Comparison of ENCODE assay signal across 1 cellular context in the genomic region with DNA sequence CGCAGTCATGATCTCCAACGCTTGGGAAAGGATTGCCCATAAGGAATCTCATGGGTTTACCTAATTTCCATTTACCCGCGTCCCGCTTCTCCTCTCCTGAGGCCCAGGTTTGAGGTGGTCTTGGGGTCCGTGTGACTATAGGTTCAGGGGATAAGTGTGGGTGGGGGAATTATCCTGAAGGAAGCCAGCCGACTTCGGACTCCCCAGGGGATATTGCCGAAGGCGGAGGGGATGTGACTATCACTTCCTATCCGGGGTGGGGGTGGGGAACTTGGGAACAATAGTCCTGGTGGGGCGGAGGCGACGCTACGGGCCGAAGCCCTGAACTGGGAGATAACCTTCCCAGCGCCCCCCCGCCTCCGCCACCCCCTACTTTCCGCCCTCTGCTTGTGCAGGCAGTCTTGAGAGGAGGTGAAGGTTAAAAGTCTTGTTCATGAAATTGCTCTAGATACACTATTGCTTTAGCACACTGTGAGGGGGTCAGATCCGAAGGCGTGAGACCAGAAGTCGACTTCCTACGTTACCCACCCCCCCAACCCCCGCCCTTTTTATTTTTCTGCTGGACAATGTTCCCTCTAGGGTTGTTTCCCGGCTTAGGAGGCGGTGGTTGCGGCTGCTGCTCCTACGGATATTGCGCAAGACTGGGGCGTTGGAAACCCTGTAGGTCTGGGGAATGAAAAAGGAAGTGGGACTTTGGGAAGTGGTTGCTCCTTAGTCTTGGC.
A peak's percentile ranks its signal among the peaks of the same experiment; 100 is the strongest.
TF ChIP-seq lines count a peak whose summit lies in the region.

No MANE protein-coding gene starts in this region.

TF ChIP-seq in K562, 482 proteins besides CTCF, POLR2A, EP300 and RAD21 (continued from another document and continues in another):
- TF ChIP-seq, protein P1, sequence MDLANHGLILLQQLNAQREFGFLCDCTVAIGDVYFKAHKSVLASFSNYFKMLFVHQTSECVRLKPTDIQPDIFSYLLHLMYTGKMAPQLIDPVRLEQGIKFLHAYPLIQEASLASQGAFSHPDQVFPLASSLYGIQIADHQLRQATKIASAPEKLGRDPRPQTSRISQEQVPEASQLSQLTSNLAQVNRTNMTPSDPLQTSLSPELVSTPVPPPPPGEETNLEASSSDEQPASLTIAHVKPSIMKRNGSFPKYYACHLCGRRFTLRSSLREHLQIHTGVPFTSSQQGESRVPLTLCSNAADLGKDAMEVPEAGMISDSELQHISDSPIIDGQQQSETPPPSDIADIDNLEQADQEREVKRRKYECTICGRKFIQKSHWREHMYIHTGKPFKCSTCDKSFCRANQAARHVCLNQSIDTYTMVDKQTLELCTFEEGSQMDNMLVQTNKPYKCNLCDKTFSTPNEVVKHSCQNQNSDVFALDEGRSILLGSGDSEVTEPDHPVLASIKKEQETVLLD (IDR thresholded peaks at IDR 0.05) = peak; percentile 39; the same call in 1 of the 2 replicates
- TF ChIP-seq EZH2 (IDR thresholded peaks at IDR 0.05; ENCODE audit: borderline replicate concordance, low read depth, low read length) = no peak
- TF ChIP-seq HDAC3 (IDR thresholded peaks at IDR 0.05; ENCODE audit: borderline replicate concordance, partially characterized antibody) = peak; percentile 91
- TF ChIP-seq, protein P2, sequence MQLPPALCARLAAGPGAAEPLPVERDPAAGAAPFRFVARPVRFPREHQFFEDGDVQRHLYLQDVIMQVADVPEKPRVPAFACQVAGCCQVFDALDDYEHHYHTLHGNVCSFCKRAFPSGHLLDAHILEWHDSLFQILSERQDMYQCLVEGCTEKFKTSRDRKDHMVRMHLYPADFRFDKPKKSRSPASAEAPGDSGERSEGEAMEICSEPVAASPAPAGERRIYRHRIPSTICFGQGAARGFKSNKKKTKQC (CRISPR knock-in tag; IDR thresholded peaks at IDR 0.05) = no peak
- no peak for TF ChIP-seq ZNF217 (CRISPR knock-in tag; IDR thresholded peaks at IDR 0.05)
- TF ChIP-seq, protein P3, sequence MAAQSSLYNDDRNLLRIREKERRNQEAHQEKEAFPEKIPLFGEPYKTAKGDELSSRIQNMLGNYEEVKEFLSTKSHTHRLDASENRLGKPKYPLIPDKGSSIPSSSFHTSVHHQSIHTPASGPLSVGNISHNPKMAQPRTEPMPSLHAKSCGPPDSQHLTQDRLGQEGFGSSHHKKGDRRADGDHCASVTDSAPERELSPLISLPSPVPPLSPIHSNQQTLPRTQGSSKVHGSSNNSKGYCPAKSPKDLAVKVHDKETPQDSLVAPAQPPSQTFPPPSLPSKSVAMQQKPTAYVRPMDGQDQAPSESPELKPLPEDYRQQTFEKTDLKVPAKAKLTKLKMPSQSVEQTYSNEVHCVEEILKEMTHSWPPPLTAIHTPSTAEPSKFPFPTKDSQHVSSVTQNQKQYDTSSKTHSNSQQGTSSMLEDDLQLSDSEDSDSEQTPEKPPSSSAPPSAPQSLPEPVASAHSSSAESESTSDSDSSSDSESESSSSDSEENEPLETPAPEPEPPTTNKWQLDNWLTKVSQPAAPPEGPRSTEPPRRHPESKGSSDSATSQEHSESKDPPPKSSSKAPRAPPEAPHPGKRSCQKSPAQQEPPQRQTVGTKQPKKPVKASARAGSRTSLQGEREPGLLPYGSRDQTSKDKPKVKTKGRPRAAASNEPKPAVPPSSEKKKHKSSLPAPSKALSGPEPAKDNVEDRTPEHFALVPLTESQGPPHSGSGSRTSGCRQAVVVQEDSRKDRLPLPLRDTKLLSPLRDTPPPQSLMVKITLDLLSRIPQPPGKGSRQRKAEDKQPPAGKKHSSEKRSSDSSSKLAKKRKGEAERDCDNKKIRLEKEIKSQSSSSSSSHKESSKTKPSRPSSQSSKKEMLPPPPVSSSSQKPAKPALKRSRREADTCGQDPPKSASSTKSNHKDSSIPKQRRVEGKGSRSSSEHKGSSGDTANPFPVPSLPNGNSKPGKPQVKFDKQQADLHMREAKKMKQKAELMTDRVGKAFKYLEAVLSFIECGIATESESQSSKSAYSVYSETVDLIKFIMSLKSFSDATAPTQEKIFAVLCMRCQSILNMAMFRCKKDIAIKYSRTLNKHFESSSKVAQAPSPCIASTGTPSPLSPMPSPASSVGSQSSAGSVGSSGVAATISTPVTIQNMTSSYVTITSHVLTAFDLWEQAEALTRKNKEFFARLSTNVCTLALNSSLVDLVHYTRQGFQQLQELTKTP (IDR thresholded peaks at IDR 0.05; ENCODE audit: low read depth in 1 of 2, partially characterized antibody in 2 of 2) = peak in 1 of 2 experiments; percentile 42
- no peak for TF ChIP-seq MECOM (CRISPR knock-in tag; IDR thresholded peaks at IDR 0.05)
- no peak for TF ChIP-seq PURB (CRISPR knock-in tag; IDR thresholded peaks at IDR 0.05; ENCODE audit: low read depth)
- TF ChIP-seq HNRNPLL (IDR thresholded peaks at IDR 0.05; ENCODE audit: low read depth, low read length, poor library complexity, severe bottlenecking) = peak; percentile 100
- TF ChIP-seq CEBPB (tag; IDR thresholded peaks at IDR 0.05) = peak; percentile 100
- no peak for TF ChIP-seq GABPB2 (CRISPR knock-in tag; conservative IDR thresholded peaks at IDR 0.05)
- TF ChIP-seq, protein P4, sequence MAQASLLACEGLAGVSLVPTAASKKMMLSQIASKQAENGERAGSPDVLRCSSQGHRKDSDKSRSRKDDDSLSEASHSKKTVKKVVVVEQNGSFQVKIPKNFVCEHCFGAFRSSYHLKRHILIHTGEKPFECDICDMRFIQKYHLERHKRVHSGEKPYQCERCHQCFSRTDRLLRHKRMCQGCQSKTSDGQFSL (CRISPR knock-in tag; IDR thresholded peaks at IDR 0.05) = peak; percentile 83
- TF ChIP-seq, protein P4 (tag; IDR thresholded peaks at IDR 0.05) = no peak; a peak in 1 of 4 replicates
- no peak for TF ChIP-seq HMG20B (CRISPR knock-in tag; IDR thresholded peaks at IDR 0.05)
- TF ChIP-seq ATF7 (IDR thresholded peaks at IDR 0.05) = peak; percentile 34
- TF ChIP-seq, protein P5, sequence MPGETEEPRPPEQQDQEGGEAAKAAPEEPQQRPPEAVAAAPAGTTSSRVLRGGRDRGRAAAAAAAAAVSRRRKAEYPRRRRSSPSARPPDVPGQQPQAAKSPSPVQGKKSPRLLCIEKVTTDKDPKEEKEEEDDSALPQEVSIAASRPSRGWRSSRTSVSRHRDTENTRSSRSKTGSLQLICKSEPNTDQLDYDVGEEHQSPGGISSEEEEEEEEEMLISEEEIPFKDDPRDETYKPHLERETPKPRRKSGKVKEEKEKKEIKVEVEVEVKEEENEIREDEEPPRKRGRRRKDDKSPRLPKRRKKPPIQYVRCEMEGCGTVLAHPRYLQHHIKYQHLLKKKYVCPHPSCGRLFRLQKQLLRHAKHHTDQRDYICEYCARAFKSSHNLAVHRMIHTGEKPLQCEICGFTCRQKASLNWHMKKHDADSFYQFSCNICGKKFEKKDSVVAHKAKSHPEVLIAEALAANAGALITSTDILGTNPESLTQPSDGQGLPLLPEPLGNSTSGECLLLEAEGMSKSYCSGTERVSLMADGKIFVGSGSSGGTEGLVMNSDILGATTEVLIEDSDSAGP (CRISPR knock-in tag; IDR thresholded peaks at IDR 0.05) = no peak
- TF ChIP-seq ZNF124 (CRISPR knock-in tag; IDR thresholded peaks at IDR 0.05) = no peak
- TF ChIP-seq, protein P6, sequence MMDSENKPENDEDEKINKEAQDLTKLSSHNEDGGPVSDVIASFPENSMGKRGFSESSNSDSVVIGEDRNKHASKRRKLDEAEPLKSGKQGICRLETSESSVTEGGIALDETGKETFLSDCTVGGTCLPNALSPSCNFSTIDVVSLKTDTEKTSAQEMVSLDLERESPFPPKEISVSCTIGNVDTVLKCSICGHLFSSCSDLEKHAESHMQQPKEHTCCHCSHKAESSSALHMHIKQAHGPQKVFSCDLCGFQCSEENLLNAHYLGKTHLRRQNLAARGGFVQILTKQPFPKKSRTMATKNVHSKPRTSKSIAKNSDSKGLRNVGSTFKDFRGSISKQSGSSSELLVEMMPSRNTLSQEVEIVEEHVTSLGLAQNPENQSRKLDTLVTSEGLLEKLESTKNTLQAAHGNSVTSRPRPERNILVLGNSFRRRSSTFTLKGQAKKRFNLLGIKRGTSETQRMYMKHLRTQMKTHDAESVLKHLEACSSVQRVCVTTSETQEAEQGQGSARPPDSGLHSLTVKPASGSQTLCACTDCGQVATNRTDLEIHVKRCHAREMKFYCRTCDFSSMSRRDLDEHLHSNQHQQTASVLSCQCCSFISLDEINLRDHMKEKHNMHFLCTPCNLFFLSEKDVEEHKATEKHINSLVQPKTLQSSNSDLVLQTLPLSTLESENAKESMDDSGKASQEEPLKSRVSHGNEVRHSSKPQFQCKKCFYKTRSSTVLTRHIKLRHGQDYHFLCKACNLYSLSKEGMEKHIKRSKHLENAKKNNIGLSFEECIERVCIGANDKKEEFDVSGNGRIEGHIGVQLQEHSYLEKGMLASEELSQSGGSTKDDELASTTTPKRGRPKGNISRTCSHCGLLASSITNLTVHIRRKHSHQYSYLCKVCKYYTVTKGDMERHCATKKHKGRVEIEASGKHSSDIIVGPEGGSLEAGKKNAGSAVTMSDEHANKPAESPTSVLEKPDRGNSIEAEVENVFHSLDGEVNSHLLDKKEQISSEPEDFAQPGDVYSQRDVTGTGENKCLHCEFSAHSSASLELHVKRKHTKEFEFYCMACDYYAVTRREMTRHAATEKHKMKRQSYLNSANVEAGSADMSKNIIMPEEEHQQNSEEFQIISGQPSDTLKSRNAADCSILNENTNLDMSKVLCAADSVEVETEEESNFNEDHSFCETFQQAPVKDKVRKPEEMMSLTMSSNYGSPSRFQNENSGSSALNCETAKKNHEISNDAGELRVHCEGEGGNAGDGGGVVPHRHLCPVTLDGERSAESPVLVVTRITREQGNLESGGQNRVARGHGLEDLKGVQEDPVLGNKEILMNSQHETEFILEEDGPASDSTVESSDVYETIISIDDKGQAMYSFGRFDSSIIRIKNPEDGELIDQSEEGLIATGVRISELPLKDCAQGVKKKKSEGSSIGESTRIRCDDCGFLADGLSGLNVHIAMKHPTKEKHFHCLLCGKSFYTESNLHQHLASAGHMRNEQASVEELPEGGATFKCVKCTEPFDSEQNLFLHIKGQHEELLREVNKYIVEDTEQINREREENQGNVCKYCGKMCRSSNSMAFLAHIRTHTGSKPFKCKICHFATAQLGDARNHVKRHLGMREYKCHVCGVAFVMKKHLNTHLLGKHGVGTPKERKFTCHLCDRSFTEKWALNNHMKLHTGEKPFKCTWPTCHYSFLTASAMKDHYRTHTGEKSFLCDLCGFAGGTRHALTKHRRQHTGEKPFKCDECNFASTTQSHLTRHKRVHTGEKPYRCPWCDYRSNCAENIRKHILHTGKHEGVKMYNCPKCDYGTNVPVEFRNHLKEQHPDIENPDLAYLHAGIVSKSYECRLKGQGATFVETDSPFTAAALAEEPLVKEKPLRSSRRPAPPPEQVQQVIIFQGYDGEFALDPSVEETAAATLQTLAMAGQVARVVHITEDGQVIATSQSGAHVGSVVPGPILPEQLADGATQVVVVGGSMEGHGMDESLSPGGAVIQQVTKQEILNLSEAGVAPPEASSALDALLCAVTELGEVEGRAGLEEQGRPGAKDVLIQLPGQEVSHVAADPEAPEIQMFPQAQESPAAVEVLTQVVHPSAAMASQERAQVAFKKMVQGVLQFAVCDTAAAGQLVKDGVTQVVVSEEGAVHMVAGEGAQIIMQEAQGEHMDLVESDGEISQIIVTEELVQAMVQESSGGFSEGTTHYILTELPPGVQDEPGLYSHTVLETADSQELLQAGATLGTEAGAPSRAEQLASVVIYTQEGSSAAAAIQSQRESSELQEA (IDR thresholded peaks at IDR 0.05; ENCODE audit: low read depth) = no peak
- peak; percentile 76 for TF ChIP-seq ETV1 (tag; conservative IDR thresholded peaks at IDR 0.05; ENCODE audit: low read depth)
- 0 out of 2 replicates have a peak, but pooled peaks have one; percentile 64 for TF ChIP-seq NFATC3 (IDR thresholded peaks at IDR 0.05)
- TF ChIP-seq ZNF263 (CRISPR knock-in tag; IDR thresholded peaks at IDR 0.05; ENCODE audit: borderline replicate concordance) = no peak
- TF ChIP-seq SAFB2 (IDR thresholded peaks at IDR 0.05; ENCODE audit: borderline replicate concordance, low read depth, low read length, severe bottlenecking) = no peak
- TF ChIP-seq SRSF7 (optimal IDR thresholded peaks at IDR 0.05; ENCODE audit: low read depth, low read length) = no peak
- TF ChIP-seq MCM5 (IDR thresholded peaks at IDR 0.05; ENCODE audit: low read depth) = no peak
- TF ChIP-seq RB1 (IDR thresholded peaks at IDR 0.05; ENCODE audit: low read depth) = peak; percentile 19; the same call in 1 of the 2 replicates
- TF ChIP-seq, protein P7, sequence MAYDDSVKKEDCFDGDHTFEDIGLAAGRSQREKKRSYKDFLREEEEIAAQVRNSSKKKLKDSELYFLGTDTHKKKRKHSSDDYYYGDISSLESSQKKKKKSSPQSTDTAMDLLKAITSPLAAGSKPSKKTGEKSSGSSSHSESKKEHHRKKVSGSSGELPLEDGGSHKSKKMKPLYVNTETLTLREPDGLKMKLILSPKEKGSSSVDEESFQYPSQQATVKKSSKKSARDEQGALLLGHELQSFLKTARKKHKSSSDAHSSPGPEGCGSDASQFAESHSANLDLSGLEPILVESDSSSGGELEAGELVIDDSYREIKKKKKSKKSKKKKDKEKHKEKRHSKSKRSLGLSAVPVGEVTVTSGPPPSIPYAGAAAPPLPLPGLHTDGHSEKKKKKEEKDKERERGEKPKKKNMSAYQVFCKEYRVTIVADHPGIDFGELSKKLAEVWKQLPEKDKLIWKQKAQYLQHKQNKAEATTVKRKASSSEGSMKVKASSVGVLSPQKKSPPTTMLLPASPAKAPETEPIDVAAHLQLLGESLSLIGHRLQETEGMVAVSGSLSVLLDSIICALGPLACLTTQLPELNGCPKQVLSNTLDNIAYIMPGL (CRISPR knock-in tag; IDR thresholded peaks at IDR 0.05) = no peak
- TF ChIP-seq BRD9 (IDR thresholded peaks at IDR 0.05; ENCODE audit: low read depth, partially characterized antibody) = no peak
- TF ChIP-seq BRD4 (IDR thresholded peaks at IDR 0.05) = peak; percentile 70; the same call in 1 of the 2 replicates
- no peak for TF ChIP-seq SP1 (CRISPR knock-in tag; IDR thresholded peaks at IDR 0.05)
- peak; percentile 44; the same call in 1 of the 2 replicates for TF ChIP-seq SUPT5H (IDR thresholded peaks at IDR 0.05)
- no peak for TF ChIP-seq RBM25 (IDR thresholded peaks at IDR 0.05; ENCODE audit: low read depth, low read length, severe bottlenecking)
- TF ChIP-seq TAF9B (IDR thresholded peaks at IDR 0.05; ENCODE audit: partially characterized antibody) = peak; percentile 42
- TF ChIP-seq, protein P8, sequence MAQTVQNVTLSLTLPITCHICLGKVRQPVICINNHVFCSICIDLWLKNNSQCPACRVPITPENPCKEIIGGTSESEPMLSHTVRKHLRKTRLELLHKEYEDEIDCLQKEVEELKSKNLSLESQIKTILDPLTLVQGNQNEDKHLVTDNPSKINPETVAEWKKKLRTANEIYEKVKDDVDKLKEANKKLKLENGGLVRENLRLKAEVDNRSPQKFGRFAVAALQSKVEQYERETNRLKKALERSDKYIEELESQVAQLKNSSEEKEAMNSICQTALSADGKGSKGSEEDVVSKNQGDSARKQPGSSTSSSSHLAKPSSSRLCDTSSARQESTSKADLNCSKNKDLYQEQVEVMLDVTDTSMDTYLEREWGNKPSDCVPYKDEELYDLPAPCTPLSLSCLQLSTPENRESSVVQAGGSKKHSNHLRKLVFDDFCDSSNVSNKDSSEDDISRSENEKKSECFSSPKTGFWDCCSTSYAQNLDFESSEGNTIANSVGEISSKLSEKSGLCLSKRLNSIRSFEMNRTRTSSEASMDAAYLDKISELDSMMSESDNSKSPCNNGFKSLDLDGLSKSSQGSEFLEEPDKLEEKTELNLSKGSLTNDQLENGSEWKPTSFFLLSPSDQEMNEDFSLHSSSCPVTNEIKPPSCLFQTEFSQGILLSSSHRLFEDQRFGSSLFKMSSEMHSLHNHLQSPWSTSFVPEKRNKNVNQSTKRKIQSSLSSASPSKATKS (CRISPR knock-in tag; IDR thresholded peaks at IDR 0.05) = no peak
- TF ChIP-seq, protein P9, sequence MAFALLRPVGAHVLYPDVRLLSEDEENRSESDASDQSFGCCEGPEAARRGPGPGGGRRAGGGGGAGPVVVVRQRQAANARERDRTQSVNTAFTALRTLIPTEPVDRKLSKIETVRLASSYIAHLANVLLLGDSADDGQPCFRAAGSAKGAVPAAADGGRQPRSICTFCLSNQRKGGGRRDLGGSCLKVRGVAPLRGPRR (CRISPR knock-in tag; IDR thresholded peaks at IDR 0.05) = no peak
